Comparison of ENCODE assay signal across 7 cellular contexts in the genomic region with DNA sequence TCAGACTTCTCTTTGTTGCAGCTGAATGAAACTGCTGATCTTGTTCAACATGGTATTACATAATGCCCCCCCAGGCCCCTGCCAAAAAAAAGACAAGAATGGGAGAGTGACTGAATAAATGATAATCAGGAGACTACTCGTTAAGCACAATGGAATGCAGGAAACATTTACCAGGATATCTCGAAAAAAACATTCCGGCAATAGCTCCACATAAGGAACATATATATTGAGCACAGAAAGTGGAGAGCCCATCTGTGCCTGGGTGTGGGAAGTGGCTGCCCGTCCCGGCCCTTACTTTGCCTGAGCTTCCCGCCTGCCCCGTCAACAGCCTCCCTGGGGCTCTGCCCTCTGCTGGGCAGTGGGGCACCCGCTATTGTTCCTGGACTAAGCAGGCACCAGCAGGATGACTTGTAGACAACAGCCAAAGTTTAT. TPM values are rescaled to one million over a fixed set of nuclear protein-coding genes. Genes with fewer than 3 reads are reported as not detected.
DNase-seq lines count a peak whose midpoint lies in the region; ATAC-seq and TF ChIP-seq lines count a peak whose summit lies in the region.

No MANE protein-coding gene starts in this region.

- no peaks in the 10 kb centered on the region for H3K9me3 ChIP-seq in GM23248 (ENCODE audit: low read depth)
- no peaks in the 10 kb centered on the region for H3K9me3 ChIP-seq in Peyer's patch
- no peaks in the 10 kb centered on the region for H3K9me3 ChIP-seq in sigmoid colon

- H3K79me2 ChIP-seq in GM23248 (ENCODE audit: insufficient read depth): peaks cover 3% of the 10 kb centered on the region; the same call in 1 of the 2 replicates

- H3K27ac ChIP-seq in GM23248 (0 out of 2 replicates have a peak overlapping the region, but pooled peaks have one; percentile 11), Peyer's patch (no peak overlapping the region), sigmoid colon (peak overlapping the region in 1 of 4 donors; percentile 6)

- intact Hi-C loops in sigmoid colon (cut with DNase I): loop anchor here (5.0 kb wide), 1 partner anchor 261 kb away; no protein-coding TSS in a partner anchor

- TF ChIP-seq CTCF in Peyer's patch (IDR thresholded peaks at IDR 0.05) (peak in 4 of 6 experiments; percentile 35 to 51 (median 49)), fibroblast of mammary gland (conservative IDR thresholded peaks at IDR 0.05; ENCODE audit: control insufficient read depth, insufficient read depth, low read depth, low read length) (peak; percentile 61), sigmoid colon (IDR thresholded peaks at IDR 0.05) (peak in 2 of 4 experiments; percentile 24 to 26)

- no peak overlapping the region for H3K9ac ChIP-seq in GM23248

- 11 to 12% methylated on average over 8 of the region's 8 CpGs for WGBS in GM23248 (ENCODE audit: low coverage in 1 of 2, low lambda C conversion rate in 2 of 2, missing lambda C conversion rate in 2 of 2), 2 experiments
- WGBS in sigmoid colon, 2 donors: 33 to 61% methylated on average over 8 of the region's 8 CpGs

- TF ChIP-seq POLR2A in Peyer's patch (IDR thresholded peaks at IDR 0.05) (no peak), sigmoid colon (IDR thresholded peaks at IDR 0.05) (no peak)

- TF ChIP-seq EP300 in sigmoid colon (IDR thresholded peaks at IDR 0.05): no peak

- H3K4me1 ChIP-seq in GM23248 (ENCODE audit: insufficient read depth): peaks cover 14% of the 10 kb centered on the region
- H3K4me1 ChIP-seq in Peyer's patch: no peaks in the 10 kb centered on the region
- peaks cover 0 to 9% (median 0%) of the 10 kb centered on the region in 4 donors for H3K4me1 ChIP-seq in sigmoid colon

- H2AFZ ChIP-seq in GM23248: no peak overlapping the region

- H4K20me1 ChIP-seq in GM23248 (ENCODE audit: insufficient read depth): no peaks in the 10 kb centered on the region

- no peaks in the 10 kb centered on the region for H3K27me3 ChIP-seq in GM23248 (replicated peaks; ENCODE audit: insufficient read depth)
- no peaks in the 10 kb centered on the region for H3K27me3 ChIP-seq in Peyer's patch
- no peaks in the 10 kb centered on the region for H3K27me3 ChIP-seq in sigmoid colon

- H3F3A ChIP-seq in GM23248 (ENCODE audit: insufficient read depth): 0 out of 2 replicates have a peak, but pooled peaks cover 3% of the 10 kb centered on the region

- H3K36me3 ChIP-seq in GM23248 (ENCODE audit: low read depth) (no peaks in the 10 kb centered on the region; the same call in 1 of the 2 replicates), Peyer's patch (peaks cover 0 to 53% (median 0%) of the 10 kb centered on the region in 3 donors), sigmoid colon (peaks cover 0 to 39% (median 23%) of the 10 kb centered on the region in 4 donors)

- no peaks in the 10 kb centered on the region for H3K9me2 ChIP-seq in GM23248 (ENCODE audit: insufficient read depth)

- in situ Hi-C loops in GM23248 (cut with MboI): no loop called here

- DNase-seq in GM23248 (peak; percentile 84), Peyer's patch (peak in 1 of 3 donors; percentile 62), fibroblast of mammary gland (ENCODE audit: low read depth) (peak; percentile 76), sigmoid colon (peak; percentile 69), cerebellum (ENCODE audit: low spot score) (no peak), Ammon's horn (ENCODE audit: low spot score) (no peak)

- no peak for ATAC-seq in GM18520 (IDR thresholded peaks at IDR 0.05; ENCODE audit: unreplicated experiment)

- H3K4me2 ChIP-seq in GM23248 (ENCODE audit: unreplicated experiment): no peak overlapping the region

- H3K4me3 ChIP-seq in GM23248: no peak overlapping the region
- no peak overlapping the region for H3K4me3 ChIP-seq in Peyer's patch
- no peak overlapping the region for H3K4me3 ChIP-seq in fibroblast of mammary gland (ENCODE audit: control insufficient read depth, low read depth, low read length)
- H3K4me3 ChIP-seq in sigmoid colon: no peak overlapping the region

RNA-seq across cellular contexts. Expression of a gene that starts 13.4 kb away (rescaled TPM):
- 21.3 and 24.7 TPM in 2 replicates for total RNA-seq in GM23248 (2014; rRNA removed; shearing (Covaris generic))
- polyA plus RNA-seq in GM23248 (2016; fragmentation: Nextera tagmentation; extraction: Ambion mirVana): 8.6 and 9.8 TPM in 2 replicates
- 10 to 100 TPM; 29.6 to 62.6 (median 32.1) TPM for total RNA-seq in Peyer's patch
- total RNA-seq in sigmoid colon: 10 to 100 TPM; 11.8 to 19.6 (median 16.0) TPM
- polyA plus RNA-seq in sigmoid colon: 10 to 100 TPM; 12.0 to 32.9 (median 14.3) TPM
- 16.1 TPM for total RNA-seq in cerebellum

RNA-seq across cellular contexts. Expression of a gene that starts 23.4 kb away (rescaled TPM):
- not detected in 2 replicates for total RNA-seq in GM23248 (2014; rRNA removed; shearing (Covaris generic))
- polyA plus RNA-seq in GM23248 (2016; fragmentation: Nextera tagmentation; extraction: Ambion mirVana) (0.26 and 0.43 TPM in 2 replicates), sigmoid colon (under 1 TPM in 1 of 3 donors, not detected in 2; 0.44 TPM)
- total RNA-seq in Peyer's patch (1 to 10 TPM in 2 of 4 donors, not detected in 2; 2.5 to 2.7 TPM), sigmoid colon (under 1 TPM in 1 of 4 donors, not detected in 3; 0.95 TPM), cerebellum (4.0 TPM)

Comparison
In these comparisons a context has a peak if more than half of its experiments do, and no peak if none do; other contexts are left out.
1. DNase-seq: peak in GM23248 (single experiment), fibroblast of mammary gland (single experiment) and sigmoid colon (single experiment); none in cerebellum (single experiment) and Ammon's horn (single experiment).